In genomic region chr4:66567551-66567950, GRCh38 we compare ENCODE assay signal across 2 cellular contexts.
TF ChIP-seq lines count a peak whose summit lies in the region.

No MANE protein-coding gene starts in this region.

TF ChIP-seq in A549, 52 proteins besides CTCF, POLR2A, EP300 and RAD21 (continued from another document):
- TF ChIP-seq BHLHE40 (IDR thresholded peaks at IDR 0.05; ENCODE audit: low read depth, low read length) (no peak), FOSB (CRISPR knock-in tag; IDR thresholded peaks at IDR 0.05) (no peak)
- TF ChIP-seq, protein P1, sequence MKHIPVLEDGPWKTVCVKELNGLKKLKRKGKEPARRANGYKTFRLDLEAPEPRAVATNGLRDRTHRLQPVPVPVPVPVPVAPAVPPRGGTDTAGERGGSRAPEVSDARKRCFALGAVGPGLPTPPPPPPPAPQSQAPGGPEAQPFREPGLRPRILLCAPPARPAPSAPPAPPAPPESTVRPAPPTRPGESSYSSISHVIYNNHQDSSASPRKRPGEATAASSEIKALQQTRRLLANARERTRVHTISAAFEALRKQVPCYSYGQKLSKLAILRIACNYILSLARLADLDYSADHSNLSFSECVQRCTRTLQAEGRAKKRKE (CRISPR knock-in tag; IDR thresholded peaks at IDR 0.05; ENCODE audit: low read depth) = no peak
- TF ChIP-seq, protein P2, sequence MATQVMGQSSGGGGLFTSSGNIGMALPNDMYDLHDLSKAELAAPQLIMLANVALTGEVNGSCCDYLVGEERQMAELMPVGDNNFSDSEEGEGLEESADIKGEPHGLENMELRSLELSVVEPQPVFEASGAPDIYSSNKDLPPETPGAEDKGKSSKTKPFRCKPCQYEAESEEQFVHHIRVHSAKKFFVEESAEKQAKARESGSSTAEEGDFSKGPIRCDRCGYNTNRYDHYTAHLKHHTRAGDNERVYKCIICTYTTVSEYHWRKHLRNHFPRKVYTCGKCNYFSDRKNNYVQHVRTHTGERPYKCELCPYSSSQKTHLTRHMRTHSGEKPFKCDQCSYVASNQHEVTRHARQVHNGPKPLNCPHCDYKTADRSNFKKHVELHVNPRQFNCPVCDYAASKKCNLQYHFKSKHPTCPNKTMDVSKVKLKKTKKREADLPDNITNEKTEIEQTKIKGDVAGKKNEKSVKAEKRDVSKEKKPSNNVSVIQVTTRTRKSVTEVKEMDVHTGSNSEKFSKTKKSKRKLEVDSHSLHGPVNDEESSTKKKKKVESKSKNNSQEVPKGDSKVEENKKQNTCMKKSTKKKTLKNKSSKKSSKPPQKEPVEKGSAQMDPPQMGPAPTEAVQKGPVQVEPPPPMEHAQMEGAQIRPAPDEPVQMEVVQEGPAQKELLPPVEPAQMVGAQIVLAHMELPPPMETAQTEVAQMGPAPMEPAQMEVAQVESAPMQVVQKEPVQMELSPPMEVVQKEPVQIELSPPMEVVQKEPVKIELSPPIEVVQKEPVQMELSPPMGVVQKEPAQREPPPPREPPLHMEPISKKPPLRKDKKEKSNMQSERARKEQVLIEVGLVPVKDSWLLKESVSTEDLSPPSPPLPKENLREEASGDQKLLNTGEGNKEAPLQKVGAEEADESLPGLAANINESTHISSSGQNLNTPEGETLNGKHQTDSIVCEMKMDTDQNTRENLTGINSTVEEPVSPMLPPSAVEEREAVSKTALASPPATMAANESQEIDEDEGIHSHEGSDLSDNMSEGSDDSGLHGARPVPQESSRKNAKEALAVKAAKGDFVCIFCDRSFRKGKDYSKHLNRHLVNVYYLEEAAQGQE (IDR thresholded peaks at IDR 0.05) = no peak

TF ChIP-seq in IMR-90, 13 proteins besides CTCF, POLR2A, EP300 and RAD21 (continued from another document):
- TF ChIP-seq USF2 (IDR thresholded peaks at IDR 0.05; ENCODE audit: low read depth, low read length) = no peak
- no peak for TF ChIP-seq RFX5 (IDR thresholded peaks at IDR 0.05; ENCODE audit: low read depth, low read length)
- no peak for TF ChIP-seq CHD1 (IDR thresholded peaks at IDR 0.05; ENCODE audit: low read depth, low read length)
- no peak for TF ChIP-seq NFE2L2 (IDR thresholded peaks at IDR 0.05; ENCODE audit: low read depth, low read length)
- no peak for TF ChIP-seq CEBPB (IDR thresholded peaks at IDR 0.05; ENCODE audit: low read depth, low read length)
- no peak for TF ChIP-seq FOS (IDR thresholded peaks at IDR 0.05; ENCODE audit: low read depth, low read length)
- no peak for TF ChIP-seq MXI1 (IDR thresholded peaks at IDR 0.05; ENCODE audit: borderline replicate concordance, low read depth, low read length)
- TF ChIP-seq MAZ (IDR thresholded peaks at IDR 0.05; ENCODE audit: borderline replicate concordance, low read depth, low read length) = no peak
